8 cellular contexts compared by ENCODE assay signal in the genomic region with DNA sequence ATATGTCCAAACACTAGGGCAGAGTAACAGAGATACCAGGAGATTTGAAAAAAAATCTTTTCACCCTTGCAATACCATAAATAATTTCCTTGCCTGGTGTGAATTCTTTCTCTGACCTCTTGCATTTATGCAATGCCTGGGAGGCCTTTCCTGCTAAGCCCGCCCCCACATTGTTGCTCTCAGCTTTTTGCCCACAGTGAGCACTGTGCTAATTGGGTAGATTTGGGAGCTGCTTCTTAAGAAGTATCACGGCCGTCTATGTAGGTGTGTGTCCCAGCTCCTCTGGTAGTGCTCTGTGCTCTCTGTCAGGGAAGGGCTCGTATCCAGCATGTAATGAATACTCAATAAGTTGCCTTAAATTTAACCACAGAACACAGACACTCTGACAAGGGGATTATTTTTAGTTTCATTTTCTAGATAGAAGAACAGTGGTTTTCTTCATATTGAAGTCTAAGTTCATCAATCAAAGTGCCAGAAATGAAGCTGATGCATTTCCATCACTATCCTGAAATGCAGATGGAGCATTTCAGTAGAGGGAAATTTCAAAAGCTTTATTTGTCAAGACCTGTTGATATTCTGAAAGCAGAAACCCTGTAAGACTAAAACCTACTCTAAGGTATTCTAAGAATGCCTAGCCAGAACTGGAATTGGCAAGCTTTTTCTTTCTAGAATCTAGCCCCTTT. TPM values are rescaled to one million over a fixed set of nuclear protein-coding genes. Genes with fewer than 3 reads are reported as not detected.
DNase-seq lines count a peak whose midpoint lies in the region; ATAC-seq, FAIRE-seq and TF ChIP-seq lines count a peak whose summit lies in the region.

No MANE protein-coding gene starts in this region.

- POLR2A ChIA-PET in A549 (lab: Yijun Ruan, JAX), result interaction anchor here (1.4 kb wide), 1 partner anchor 54 kb away, joined by 4 read pairs; a partner anchor contains a TSS

- intact Hi-C loops in sigmoid colon (cut with DNase I), result no loop called here

- TF ChIP-seq EP300 in A549 (IDR thresholded peaks at IDR 0.05) (no peak), sigmoid colon (IDR thresholded peaks at IDR 0.05) (no peak)

- no peak for TF ChIP-seq RAD21 in A549 (conservative IDR thresholded peaks at IDR 0.05 in 1 of 2, IDR thresholded peaks at IDR 0.05 in 1 of 2)

- WGBS in A549 (ENCODE audit: missing lambda C conversion rate), result 80% methylated on average over 4 of the region's 4 CpGs
- WGBS in sigmoid colon, 2 donors, result 26 to 53% methylated on average over 4 of the region's 4 CpGs

- peak overlapping the region; percentile 47; the same call in 2 of the 3 replicates for H3K4me2 ChIP-seq in A549

- TF ChIP-seq POLR2A in A549 (IDR thresholded peaks at IDR 0.05; ENCODE audit: low read length), result no peak
- no peak for TF ChIP-seq POLR2A in sigmoid colon (IDR thresholded peaks at IDR 0.05)

- H3K9me3 ChIP-seq in A549 (no peaks in the 10 kb centered on the region), sigmoid colon (no peaks in the 10 kb centered on the region)

- CTCF ChIA-PET in A549 (lab: Yijun Ruan, JAX), result interaction anchor here (1.1 kb wide), 2 partner anchors 15 to 105 kb away, joined by 3 to 4 read pairs; no protein-coding TSS in a partner anchor

- FAIRE-seq in A549 (lab: Jason Lieb, UNC), result no peak

- H3K27ac ChIP-seq in A549, result peak overlapping the region in 1 of 2 experiments; percentile 43; a peak in 2 of 6 replicates
- H3K27ac ChIP-seq in sigmoid colon, result peak overlapping the region in 1 of 4 donors; percentile 50

- H3K4me1 ChIP-seq in A549 (peaks cover 40% of the 10 kb centered on the region), sigmoid colon (peaks cover 0 to 33% (median 21%) of the 10 kb centered on the region in 4 donors)

- no peak for TF ChIP-seq CTCF in A549 (IDR thresholded peaks at IDR 0.05)
- TF ChIP-seq CTCF in GM13976 (IDR thresholded peaks at IDR 0.05; ENCODE audit: borderline replicate concordance, control extremely low read depth, extremely low read depth, insufficient read depth, missing control alignments), result no peak
- TF ChIP-seq CTCF in epithelial cell of esophagus (IDR thresholded peaks at IDR 0.05; ENCODE audit: insufficient read depth, low read depth, low read length, missing control alignments), result no peak
- no peak for TF ChIP-seq CTCF in sigmoid colon (IDR thresholded peaks at IDR 0.05)

- ATAC-seq in A549, result no peak
- peak; percentile 34 for ATAC-seq in HG02870 (IDR thresholded peaks at IDR 0.05; ENCODE audit: unreplicated experiment)

- H3K27me3 ChIP-seq in sigmoid colon, result no peaks in the 10 kb centered on the region

- H3K4me3 ChIP-seq in A549, result no peak overlapping the region
- H3K4me3 ChIP-seq in epithelial cell of esophagus (ENCODE audit: low read length), result no peak overlapping the region
- H3K4me3 ChIP-seq in sigmoid colon, result peak overlapping the region in 1 of 4 donors; percentile 3

- no peaks in the 10 kb centered on the region for H3K36me3 ChIP-seq in sigmoid colon

- DNase-seq in A549 (ENCODE audit: low read depth in 1 of 2, low spot score in 1 of 2), result no peak
- peak; percentile 40 for DNase-seq in GM13976 (ENCODE audit: low spot score)
- peak; percentile 59 for DNase-seq in RPMI7951 (ENCODE audit: low read depth)
- peak; percentile 55 for DNase-seq in epithelial cell of esophagus (ENCODE audit: low read depth)
- peak; percentile 88 for DNase-seq in renal cortical epithelial cell (ENCODE audit: low read depth)
- DNase-seq in sigmoid colon, result no peak
- DNase-seq in HuH-7 (ENCODE audit: low spot score), result no peak

- in situ Hi-C loops in GM13976 (cut with MboI; ENCODE audit: low sequenced_read_pairs, unreplicated experiment), result no loop called here

TF ChIP-seq in A549, 52 proteins besides CTCF, POLR2A, EP300 and RAD21:
- TF ChIP-seq, protein P1, sequence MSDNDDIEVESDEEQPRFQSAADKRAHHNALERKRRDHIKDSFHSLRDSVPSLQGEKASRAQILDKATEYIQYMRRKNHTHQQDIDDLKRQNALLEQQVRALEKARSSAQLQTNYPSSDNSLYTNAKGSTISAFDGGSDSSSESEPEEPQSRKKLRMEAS (IDR thresholded peaks at IDR 0.05), result no peak

RNA-seq across cellular contexts. Expression of a gene that starts 54.5 kb away (rescaled TPM):
- polyA plus RNA-seq in A549 (2011; rRNA removed), result 3.4 and 4.0 TPM in 2 replicates
- polyA plus RNA-seq in A549 (2012; cell fraction: cytosol; rRNA removed), result 0.38 and 0.71 TPM in 2 replicates
- polyA plus RNA-seq in A549 (2012; cell fraction: nucleus; rRNA removed), result 0.70 and 1.00 TPM in 2 replicates
- polyA plus RNA-seq in A549 (2017; fragmentation: RNase III; extraction: RNeasy Plus Mini Kit Qiagen cat#74134 plus additional on column Dnase treatment), result 1.3 to 1.5 TPM (median 1.4 TPM) in 3 replicates
- polyA minus RNA-seq in A549 (2011; rRNA and poly(A)+ RNA removed), result 8.7 and 17.1 TPM in 2 replicates
- 7.1 and 10.8 TPM in 2 replicates for total RNA-seq in RPMI7951 (2014; rRNA removed; shearing (Covaris generic))
- 7.6 and 15.3 TPM in 2 replicates for total RNA-seq in renal cortical epithelial cell
- total RNA-seq in sigmoid colon, result 10 to 100 TPM; 12.8 to 17.4 (median 15.6) TPM
- 1 to 10 TPM in 1 of 3 donors, under 1 TPM in 2; 0.23 to 2.9 (median 0.60) TPM for polyA plus RNA-seq in sigmoid colon

Comparison
In these comparisons a context has a peak if more than half of its experiments do, and no peak if none do; other contexts are left out.
1. DNase-seq: peak in GM13976 (single experiment), RPMI7951 (single experiment), epithelial cell of esophagus (single experiment) and renal cortical epithelial cell (single experiment); none in A549 (0 of 2), sigmoid colon (single experiment) and HuH-7 (single experiment).